In the genomic region with DNA sequence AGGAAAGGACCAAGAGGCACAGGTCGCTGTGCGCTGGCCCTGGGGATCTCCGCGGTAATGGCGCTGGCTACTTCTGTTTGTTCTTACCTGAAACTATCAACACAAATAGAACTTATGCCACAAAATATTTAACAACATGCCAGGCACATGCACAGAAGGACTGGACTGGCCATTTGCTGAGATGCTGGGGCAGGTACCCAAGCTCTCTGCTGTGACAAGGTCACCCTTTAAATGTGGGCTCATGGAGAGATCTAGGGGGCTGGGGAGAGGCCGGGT, we compare ENCODE assay signal across 23 cellular contexts. TPM values are rescaled to one million over a fixed set of nuclear protein-coding genes. Genes with fewer than 3 reads are reported as not detected.
"Had no signal": no experiment of that assay in that cellular context is flagged by ENCODE, and none has a peak within 500 bp of the region (broad histone marks: within the 10 kb centered on the region; RNA-seq: fewer than 3 reads in every experiment).

No MANE protein-coding gene starts in this region.

- H3K9me3 ChIP-seq: left lung, lower lobe of right lung, mucosa of descending colon, ovary, sigmoid colon, spleen, tibial nerve, uterus had no signal

- H3K4me3 ChIP-seq: left lung, lower lobe of right lung, mucosa of descending colon, ovary, sigmoid colon, spleen, tibial nerve, uterus had no signal

- DNase-seq: hippocampal formation; kidney; left colon; left lung; lower lobe of right lung; midbrain; mucosa of descending colon; naive thymus-derived CD4-positive, alpha-beta T cell; ovary; retina; right cardiac atrium; sigmoid colon; small intestine; spleen; stimulated activated CD4-positive, alpha-beta T cell treated with anti-CD3 and anti-CD28 coated beads, Interleukin-4, amount 100 ng/mL, for 24 hours; stimulated activated naive CD4-positive, alpha-beta T cell; uterus had no signal

- H3K27me3 Mint-ChIP-seq: type B pancreatic cell had no signal

- H3K27me3 ChIP-seq: left lung, ovary, sigmoid colon, spleen, tibial nerve, uterus had no signal

- H3K27ac Mint-ChIP-seq: naive thymus-derived CD4-positive, alpha-beta T cell; natural killer cell treated with Interleukin-12 subunit alpha and Interleukin-12 subunit beta and Interleukin-15 and Interleukin-18, amount 100 ng/mL, for 72 hours; progenitor cell of endocrine pancreas; stimulated activated effector memory CD8-positive, alpha-beta T cell treated with anti-CD3 and anti-CD28 coated beads, Interleukin-12 subunit alpha, Interleukin-12 subunit beta, amount 100 ng/mL, for 72 hours; stimulated activated naive CD8-positive, alpha-beta T cell treated with anti-CD3 and anti-CD28 coated beads, Interleukin-15, Interleukin-2, amounts not matched to agents 100 ng/mL and 50 ng/mL, for 24 hours; type B pancreatic cell had no signal

- H3K36me3 ChIP-seq: left lung, lower lobe of right lung, ovary, sigmoid colon, spleen, tibial nerve, uterus had no signal

- H3K4me3 Mint-ChIP-seq: naive thymus-derived CD4-positive, alpha-beta T cell; natural killer cell treated with Interleukin-12 subunit alpha and Interleukin-12 subunit beta and Interleukin-15 and Interleukin-18, amount 100 ng/mL, for 72 hours; stimulated activated effector memory CD8-positive, alpha-beta T cell treated with anti-CD3 and anti-CD28 coated beads, Interleukin-12 subunit alpha, Interleukin-12 subunit beta, amount 100 ng/mL, for 72 hours; stimulated activated naive CD8-positive, alpha-beta T cell treated with anti-CD3 and anti-CD28 coated beads, Interleukin-15, Interleukin-2, amounts not matched to agents 100 ng/mL and 50 ng/mL, for 24 hours; type B pancreatic cell had no signal

- H3K36me3 Mint-ChIP-seq: naive thymus-derived CD4-positive, alpha-beta T cell; natural killer cell treated with Interleukin-12 subunit alpha and Interleukin-12 subunit beta and Interleukin-15 and Interleukin-18, amount 100 ng/mL, for 72 hours; stimulated activated effector memory CD8-positive, alpha-beta T cell treated with anti-CD3 and anti-CD28 coated beads, Interleukin-12 subunit alpha, Interleukin-12 subunit beta, amount 100 ng/mL, for 72 hours; type B pancreatic cell had no signal

- H3K4me1 ChIP-seq: left lung, lower lobe of right lung, sigmoid colon, spleen, tibial nerve, uterus had no signal

- H3K9me3 Mint-ChIP-seq: naive thymus-derived CD4-positive, alpha-beta T cell; natural killer cell treated with Interleukin-12 subunit alpha and Interleukin-12 subunit beta and Interleukin-15 and Interleukin-18, amount 100 ng/mL, for 72 hours; stimulated activated effector memory CD8-positive, alpha-beta T cell treated with anti-CD3 and anti-CD28 coated beads, Interleukin-12 subunit alpha, Interleukin-12 subunit beta, amount 100 ng/mL, for 72 hours; stimulated activated naive CD8-positive, alpha-beta T cell treated with anti-CD3 and anti-CD28 coated beads, Interleukin-15, Interleukin-2, amounts not matched to agents 100 ng/mL and 50 ng/mL, for 24 hours; type B pancreatic cell had no signal

- H3K27ac ChIP-seq: left lung, lower lobe of right lung, ovary, sigmoid colon, spleen, tibial nerve, uterus had no signal

- H3K4me1 Mint-ChIP-seq: naive thymus-derived CD4-positive, alpha-beta T cell had no signal

RNA-seq across cellular contexts. Expression of gene PXDC1, which starts 28.0 kb away (rescaled TPM):
- polyA plus RNA-seq: naive thymus-derived CD4-positive, alpha-beta T cell had no signal
